Comparison of ENCODE assay signal across 29 cellular contexts in the genomic region with DNA sequence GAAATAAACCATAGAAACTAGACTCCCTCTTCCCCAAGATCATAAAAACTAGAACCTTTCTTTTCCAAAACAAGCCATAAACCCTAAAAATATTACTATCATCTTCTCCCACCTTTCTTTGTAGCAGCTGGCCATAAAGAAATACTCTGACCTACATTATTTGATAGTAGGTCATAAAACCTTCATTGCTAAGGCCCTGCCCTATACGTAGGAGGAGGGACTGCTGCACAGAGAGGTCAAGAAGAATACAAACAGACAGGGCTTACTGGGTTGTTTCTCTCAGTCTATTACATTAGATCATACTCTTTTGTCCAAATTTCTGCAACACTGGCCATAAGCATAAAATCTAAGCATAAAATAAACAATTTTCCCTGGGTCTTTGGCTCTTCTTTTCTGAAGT.
"Had no signal": no experiment of that assay in that cellular context is flagged by ENCODE, and none has a peak within 500 bp of the region (broad histone marks: within the 10 kb centered on the region; RNA-seq: fewer than 3 reads in every experiment).

No MANE protein-coding gene starts in this region.

- H3K36me3 ChIP-seq: neural progenitor cell, ovary, spleen, suprapubic skin, tibial artery, upper lobe of left lung, vagina had no signal

- ATAC-seq: natural killer cell; psoas muscle; right cardiac atrium; sciatic nerve; stimulated activated memory B cell treated with anti-CD40 and anti-IgM and Interleukin-4, amounts not matched to agents 10 μg/mL and 1 μg/mL and 100 μg/mL, for 72 hours; stimulated activated naive CD8-positive, alpha-beta T cell treated with anti-CD3 and anti-CD28 coated beads, Interleukin-15, amount 100 ng/mL, for 72 hours; stimulated activated naive CD8-positive, alpha-beta T cell treated with anti-CD3 and anti-CD28 coated beads, Interleukin-15, Interleukin-2, amounts not matched to agents 100 U/mL and 50 U/mL, for 24 hours had no signal

- H3K4me1 ChIP-seq: neural progenitor cell, parathyroid adenoma, psoas muscle, spleen, suprapubic skin, testis, tibial artery, upper lobe of left lung, vagina had no signal

- H3K27ac ChIP-seq: neural progenitor cell, ovary, parathyroid adenoma, psoas muscle, skin epidermis, spleen, suprapubic skin, testis, tibial artery, upper lobe of left lung, vagina had no signal

- H3K4me3 ChIP-seq: neural progenitor cell, ovary, psoas muscle, skin epidermis, smooth muscle cell, spleen, suprapubic skin, testis, tibial artery, upper lobe of left lung, vagina had no signal

- FAIRE-seq: urothelium cell line had no signal

- H3K27me3 ChIP-seq: neural progenitor cell, ovary, spleen, suprapubic skin, testis, tibial artery, upper lobe of left lung, vagina had no signal

- DNase-seq: natural killer cell; occipital lobe; ovary; posterior cingulate gyrus; psoas muscle; right cardiac atrium; spleen; stimulated activated CD4-positive, alpha-beta T cell treated with anti-CD3 and anti-CD28 coated beads, Interleukin-12 subunit alpha, Interleukin-12 subunit beta, amount 100 ng/mL, for 4 hours; stimulated activated CD4-positive, alpha-beta T cell treated with anti-CD3 and anti-CD28 coated beads, Interleukin-1b, Interleukin-23, amount 100 ng/mL, for 48 hours; stimulated activated CD4-positive, alpha-beta T cell treated with anti-CD3 and anti-CD28 coated beads, Interleukin-4, amount 100 ng/mL, for 1 hour; stimulated activated CD4-positive, alpha-beta T cell treated with anti-CD3 and anti-CD28 coated beads, Interleukin-4, amount 100 ng/mL, for 4 hours; stimulated activated CD8-positive, alpha-beta memory T cell treated with anti-CD3 and anti-CD28 coated beads, Interleukin-4, amount 100 ng/mL, for 48 hours; stimulated activated naive CD4-positive, alpha-beta T cell; stimulated activated naive CD8-positive, alpha-beta T cell treated with anti-CD3 and anti-CD28 coated beads, Interleukin-15, amount 100 ng/mL, for 72 hours; stimulated activated naive CD8-positive, alpha-beta T cell treated with anti-CD3 and anti-CD28 coated beads, Interleukin-15, Interleukin-2, amounts not matched to agents 100 U/mL and 50 U/mL, for 24 hours; substantia nigra; testis; tibial artery; trophoblast cell; upper lobe of left lung had no signal

- H3K9me3 ChIP-seq: ovary, psoas muscle, spleen, suprapubic skin, testis, tibial artery, upper lobe of left lung, vagina had no signal
